In genomic region chr17:39927928-39928867, GRCh38 we compare ENCODE assay signal across 1 cellular context.
TF ChIP-seq lines count a peak whose summit lies in the region.

No MANE protein-coding gene starts in this region.

TF ChIP-seq in H1, 55 proteins besides CTCF, POLR2A, EP300 and RAD21:
- TF ChIP-seq KDM4A (IDR thresholded peaks at IDR 0.05; ENCODE audit: low read depth, low read length, severe bottlenecking) (no peak), TAF1 (IDR thresholded peaks at IDR 0.05; ENCODE audit: low read depth, low read length) (peak; percentile 9; the same call in 1 of the 2 replicates), TBP (IDR thresholded peaks at IDR 0.05; ENCODE audit: low read depth, low read length) (peak; percentile 29; the same call in 1 of the 2 replicates), SP4 (IDR thresholded peaks at IDR 0.05; ENCODE audit: low read length) (no peak)
TF ChIP-seq in H1: peak in this region for 2.
